In the genomic region with DNA sequence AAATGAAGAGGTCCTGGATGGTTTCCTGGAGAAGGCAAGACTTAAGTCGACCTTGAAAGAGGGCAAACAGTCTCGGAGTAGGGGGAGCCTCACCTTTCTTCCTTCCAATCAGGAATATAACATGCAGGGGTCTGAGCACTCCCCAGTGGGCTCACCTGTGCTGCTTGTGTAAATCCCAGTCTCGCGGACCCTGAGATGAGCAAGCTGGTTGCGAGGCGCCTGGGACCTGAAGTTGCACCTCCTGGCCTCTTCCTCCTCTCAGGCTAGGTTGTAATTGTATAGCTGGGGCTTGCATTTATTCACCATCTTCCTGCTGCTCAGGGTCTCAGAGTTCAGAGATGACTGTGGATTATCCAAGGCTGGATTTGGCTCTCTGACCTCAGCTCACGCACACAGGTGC, we compare ENCODE assay signal across 30 cellular contexts. TPM values are rescaled to one million over a fixed set of nuclear protein-coding genes. Genes with fewer than 3 reads are reported as not detected.
"Had no signal": no experiment of that assay in that cellular context is flagged by ENCODE, and none has a peak within 500 bp of the region (broad histone marks: within the 10 kb centered on the region; RNA-seq: fewer than 3 reads in every experiment).

No MANE protein-coding gene starts in this region.

- H3K4me1 ChIP-seq: left lung, lower lobe of right lung, neural progenitor cell, parathyroid adenoma, right atrium auricular region, right lobe of liver, stomach, testis, thyroid gland, transverse colon, upper lobe of left lung had no signal

- H3K27me3 Mint-ChIP-seq: progenitor cell of endocrine pancreas had no signal

- H3K27me3 ChIP-seq: hepatocyte, left lung, neural progenitor cell, right atrium auricular region, right lobe of liver, stomach, testis, thyroid gland, transverse colon, upper lobe of left lung had no signal

- H3K27ac Mint-ChIP-seq: mesothelial cell of epicardium; naive B cell; natural killer cell; nephron progenitor cell; neural progenitor cell; progenitor cell of endocrine pancreas; stimulated activated naive B cell treated with anti-CD40 and anti-IgM and Interleukin-4, amounts not matched to agents 10 μg/mL and 1 μg/mL and 100 μg/mL, for 72 hours had no signal

- H3K9ac ChIP-seq: neural progenitor cell, parathyroid adenoma had no signal

- H3K4me3 Mint-ChIP-seq: mesothelial cell of epicardium; naive B cell; natural killer cell; nephron progenitor cell; neural progenitor cell; stimulated activated naive B cell treated with anti-CD40 and anti-IgM and Interleukin-4, amounts not matched to agents 10 μg/mL and 1 μg/mL and 100 μg/mL, for 72 hours had no signal

- H3K36me3 ChIP-seq: left lung, lower lobe of right lung, neural progenitor cell, neutrophil, right atrium auricular region, right lobe of liver, stomach, thyroid gland, transverse colon, upper lobe of left lung had no signal

- ATAC-seq: left colon; left lung; lower lobe of right lung; natural killer cell; right lobe of liver; stimulated activated naive B cell treated with anti-CD40 and anti-IgM and Interleukin-4, amounts not matched to agents 10 μg/mL and 1 μg/mL and 100 μg/mL, for 72 hours; stimulated activated naive CD8-positive, alpha-beta T cell treated with anti-CD3 and anti-CD28 coated beads, Interleukin-15, Interleukin-2, amounts not matched to agents 100 U/mL and 50 U/mL, for 24 hours had no signal

- H3K27ac ChIP-seq: hepatocyte, left lung, lower lobe of right lung, neural progenitor cell, neutrophil, parathyroid adenoma, right atrium auricular region, right lobe of liver, stomach, testis, thyroid gland, transverse colon, upper lobe of left lung had no signal

- H3K36me3 Mint-ChIP-seq: naive B cell; natural killer cell; stimulated activated naive B cell treated with anti-CD40 and anti-IgM and Interleukin-4, amounts not matched to agents 10 μg/mL and 1 μg/mL and 100 μg/mL, for 72 hours had no signal

- H3K4me1 Mint-ChIP-seq: mesothelial cell of epicardium, naive B cell, natural killer cell, nephron progenitor cell had no signal

- H3K4me3 ChIP-seq: hepatocyte, left lung, lower lobe of right lung, neural progenitor cell, right atrium auricular region, right lobe of liver, smooth muscle cell, stomach, testis, thyroid gland, transverse colon, upper lobe of left lung had no signal

- H3K9me3 Mint-ChIP-seq: mesothelial cell of epicardium; naive B cell; natural killer cell; nephron progenitor cell; neural progenitor cell; stimulated activated naive B cell treated with anti-CD40 and anti-IgM and Interleukin-4, amounts not matched to agents 10 μg/mL and 1 μg/mL and 100 μg/mL, for 72 hours had no signal

- DNase-seq: left colon; lower lobe of right lung; mammary epithelial cell; mesenchymal stem cell; naive B cell; natural killer cell; nephron progenitor cell; occipital lobe; stimulated activated CD4-positive, alpha-beta T cell treated with anti-CD3 and anti-CD28 coated beads, Interleukin-12 subunit alpha, Interleukin-12 subunit beta, amount 100 ng/mL, for 4 hours; stimulated activated CD4-positive, alpha-beta T cell treated with anti-CD3 and anti-CD28 coated beads, Interleukin-15, amount 100 ng/mL, for 24 hours; stimulated activated CD4-positive, alpha-beta T cell treated with anti-CD3 and anti-CD28 coated beads, Interleukin-2, amount 100 ng/mL, for 24 hours; stimulated activated CD4-positive, alpha-beta T cell treated with anti-CD3 and anti-CD28 coated beads, Interleukin-4, amount 100 ng/mL, for 1 hour; stimulated activated naive B cell treated with anti-CD40 and anti-IgM and Interleukin-4, amounts not matched to agents 10 μg/mL and 1 μg/mL and 100 μg/mL, for 72 hours; stimulated activated naive CD8-positive, alpha-beta T cell treated with anti-CD3 and anti-CD28 coated beads, Interleukin-15, Interleukin-2, amounts not matched to agents 100 U/mL and 50 U/mL, for 24 hours; testis; thyroid gland; transverse colon; upper lobe of left lung had no signal

- H3K9me3 ChIP-seq: left lung, lower lobe of right lung, neutrophil, right atrium auricular region, right lobe of liver, stomach, testis, thyroid gland, transverse colon, upper lobe of left lung had no signal

RNA-seq across cellular contexts. Expression of a gene that starts 7.5 kb away (rescaled TPM):
- total RNA-seq: hepatocyte, mesothelial cell of epicardium, osteocyte, progenitor cell of endocrine pancreas, smooth muscle cell had no signal
- polyA plus RNA-seq: hepatocyte, mammary epithelial cell had no signal

RNA-seq across cellular contexts. Expression of a gene that starts 44.2 kb away (rescaled TPM):
- total RNA-seq: right atrium auricular region had no signal
